19 cellular contexts compared by ENCODE assay signal in genomic region chr12:42976620-42977019, GRCh38.
DNase-seq lines count a peak whose midpoint lies in the region; ATAC-seq, FAIRE-seq and TF ChIP-seq lines count a peak whose summit lies in the region.
"Had no signal": no experiment of that assay in that cellular context is flagged by ENCODE, and none has a peak within 500 bp of the region (broad histone marks: within the 10 kb centered on the region; RNA-seq: fewer than 3 reads in every experiment).

No MANE protein-coding gene starts in this region.

- no peak for FAIRE-seq in GM12891 (lab: Jason Lieb, UNC)
- FAIRE-seq: D721Med, G401.6, GM12892, GM18507 had no signal

- no peak overlapping the region for H3K56ac ChIP-seq in mesendoderm (ENCODE audit: low read length)

- H2BK5ac ChIP-seq in mesendoderm (ENCODE audit: low read length): no peak overlapping the region

- H3K9me3 ChIP-seq in left ventricle myocardium inferior (replicated peaks): no peaks in the 10 kb centered on the region
- H3K9me3 ChIP-seq in smooth muscle cell (replicated peaks; ENCODE audit: low read depth): no peaks in the 10 kb centered on the region

- no peak overlapping the region for H2AK5ac ChIP-seq in mesendoderm (ENCODE audit: low read length)

- intact Hi-C loops in left ventricle myocardium inferior (cut with micrococcal nuclease): no loop called here
- intact Hi-C loops in Right ventricle myocardium superior (cut with DNase I): no loop called here

- H3K4me3 ChIP-seq in left ventricle myocardium inferior (no peak overlapping the region), mesendoderm (ENCODE audit: low read length) (no peak overlapping the region), smooth muscle cell (no peak overlapping the region)
- H3K4me3 ChIP-seq: GM23248 had no signal

- H3F3A ChIP-seq in smooth muscle cell (ENCODE audit: low read depth): peaks cover 14% of the 10 kb centered on the region

- H3K36me3 ChIP-seq in left ventricle myocardium inferior: no peaks in the 10 kb centered on the region
- no peaks in the 10 kb centered on the region for H3K36me3 ChIP-seq in mesendoderm (ENCODE audit: control insufficient read depth, insufficient read depth, low read length)
- no peaks in the 10 kb centered on the region for H3K36me3 ChIP-seq in smooth muscle cell (ENCODE audit: low read depth)

- TF ChIP-seq POLR2A in GM12891 (IDR thresholded peaks at IDR 0.05; ENCODE audit: low read depth, low read length): no peak

- no peak for DNase-seq in left ventricle myocardium inferior
- no peak for DNase-seq in Right ventricle myocardium superior
- peak; percentile 41 for DNase-seq in SK-N-DZ (ENCODE audit: low spot score)
- no peak for DNase-seq in mesendoderm
- DNase-seq in smooth muscle cell (lab: John Stamatoyannopoulos, UW; ENCODE audit: unreplicated experiment): no peak
- DNase-seq in dedifferentiated amniotic fluid mesenchymal stem cell (ENCODE audit: extremely low spot score): no peak
- no peak for DNase-seq in GM12891 (ENCODE audit: insufficient read length, low spot score)
- DNase-seq: ACHN; AML-193; Caco-2; CD4-positive, alpha-beta T cell; GM23248; HCEC 1CT had no signal

- H3K79me2 ChIP-seq in mesendoderm (ENCODE audit: control insufficient read depth, insufficient read depth, low read length) (no peaks in the 10 kb centered on the region), smooth muscle cell (ENCODE audit: low read depth) (no peaks in the 10 kb centered on the region)

- H3K27ac ChIP-seq in left ventricle myocardium inferior (replicated peaks) (peak overlapping the region; percentile 33), mesendoderm (ENCODE audit: low read depth, low read length) (no peak overlapping the region), smooth muscle cell (ENCODE audit: low read depth) (peak overlapping the region; percentile 36)
- H3K27ac ChIP-seq: C4-2B, GM23248, HL-60 had no signal

- H3K4me1 ChIP-seq in left ventricle myocardium inferior (peaks cover 10% of the 10 kb centered on the region), mesendoderm (ENCODE audit: control insufficient read depth, low read depth, low read length) (peaks cover 2% of the 10 kb centered on the region), smooth muscle cell (ENCODE audit: low read depth) (peaks cover 16% of the 10 kb centered on the region)
- H3K4me1 ChIP-seq: Caco-2 had no signal

- no peak for TF ChIP-seq CTCF in left ventricle myocardium inferior (IDR thresholded peaks at IDR 0.05; ENCODE audit: borderline replicate concordance)
- no peak for TF ChIP-seq CTCF in smooth muscle cell (IDR thresholded peaks at IDR 0.05; ENCODE audit: borderline replicate concordance, insufficient read depth, poor library complexity, severe bottlenecking)

- no peak overlapping the region for H2BK15ac ChIP-seq in mesendoderm (replicated peaks; ENCODE audit: low read depth)

- no peak overlapping the region for H4K5ac ChIP-seq in mesendoderm (ENCODE audit: low read length)

- H3K23ac ChIP-seq in mesendoderm (ENCODE audit: low read length): no peak overlapping the region

- H3K4me2 ChIP-seq in mesendoderm (ENCODE audit: low read length) (no peak overlapping the region), smooth muscle cell (no peak overlapping the region)

- H3K4ac ChIP-seq in mesendoderm (ENCODE audit: low read depth, low read length): no peak overlapping the region

- H3K79me1 ChIP-seq in mesendoderm (ENCODE audit: low read length): no peaks in the 10 kb centered on the region

- no peak overlapping the region for H3K18ac ChIP-seq in mesendoderm (ENCODE audit: low read length)

- H3K9ac ChIP-seq in mesendoderm (ENCODE audit: low read length): no peak overlapping the region
- H3K9ac ChIP-seq in smooth muscle cell (ENCODE audit: low read depth): no peak overlapping the region
- H3K9ac ChIP-seq: GM23248 had no signal

- no peaks in the 10 kb centered on the region for H4K20me1 ChIP-seq in smooth muscle cell (ENCODE audit: low read depth)

- no peak overlapping the region for H2AFZ ChIP-seq in smooth muscle cell (ENCODE audit: low read depth)
- H2AFZ ChIP-seq: GM23248 had no signal

- ATAC-seq in Right ventricle myocardium superior (ENCODE audit: poor library complexity): no peak

- no peak overlapping the region for H2BK120ac ChIP-seq in mesendoderm (ENCODE audit: low read depth, low read length)

- H3K27me3 ChIP-seq in left ventricle myocardium inferior (ENCODE audit: low read depth) (no peaks in the 10 kb centered on the region), mesendoderm (ENCODE audit: insufficient read depth, low read length, poor library complexity) (no peaks in the 10 kb centered on the region), smooth muscle cell (ENCODE audit: low read depth) (no peaks in the 10 kb centered on the region)

- H4K8ac ChIP-seq in mesendoderm (ENCODE audit: low read depth, low read length): peak overlapping the region; percentile 39

TF ChIP-seq in GM12891, 5 proteins besides CTCF, POLR2A, EP300 and RAD21:
- no peak for TF ChIP-seq POLR2AphosphoS5 (IDR thresholded peaks at IDR 0.05; ENCODE audit: low read depth, low read length)
- no peak for TF ChIP-seq SPI1 (IDR thresholded peaks at IDR 0.05; ENCODE audit: low read depth, low read length)
- TF ChIP-seq TAF1 (IDR thresholded peaks at IDR 0.05; ENCODE audit: low read depth, low read length): no peak
- TF ChIP-seq PAX5 (IDR thresholded peaks at IDR 0.05; ENCODE audit: insufficient read depth, low read length, severe bottlenecking): no peak
- TF ChIP-seq POU2F2 (IDR thresholded peaks at IDR 0.05; ENCODE audit: low read depth, low read length): no peak
